In the genomic region with DNA sequence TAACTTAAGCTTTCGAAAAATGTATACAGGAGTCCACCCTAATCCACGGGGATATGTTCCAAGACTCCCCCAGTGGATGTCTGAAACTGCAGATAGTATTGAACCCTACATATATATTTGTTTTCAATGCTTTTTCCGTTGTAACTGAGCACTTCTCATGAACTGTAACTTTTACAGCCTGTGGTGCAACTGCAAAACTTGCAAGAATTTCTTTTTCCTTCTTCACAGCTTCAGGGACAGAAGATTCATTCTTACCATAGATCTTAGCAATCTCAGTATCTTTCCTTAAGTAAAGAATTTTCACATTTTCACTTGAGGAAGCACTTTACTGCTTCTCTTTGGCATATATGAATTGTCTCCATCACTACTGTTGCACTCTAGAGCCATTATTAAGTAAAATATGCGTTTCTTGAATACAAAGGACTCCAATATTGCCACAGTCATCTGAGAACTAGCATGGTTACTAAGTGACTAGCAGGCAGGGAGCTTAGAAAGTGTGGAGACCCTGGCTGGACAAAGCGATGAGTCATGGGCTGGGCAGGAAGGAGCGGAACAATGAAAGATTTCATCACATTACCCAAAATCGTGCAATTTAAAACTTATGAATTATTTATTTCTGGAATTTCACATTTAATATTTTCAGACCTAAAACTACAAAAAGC, we compare ENCODE assay signal across 9 cellular contexts. TPM values are rescaled to one million over a fixed set of nuclear protein-coding genes. Genes with fewer than 3 reads are reported as not detected.
A peak's percentile ranks its signal among the peaks of the same experiment; 100 is the strongest.
DNase-seq lines count a peak whose midpoint lies in the region; ATAC-seq, FAIRE-seq and TF ChIP-seq lines count a peak whose summit lies in the region.
"Had no signal": no experiment of that assay in that cellular context is flagged by ENCODE, and none has a peak within 500 bp of the region (broad histone marks: within the 10 kb centered on the region; RNA-seq: fewer than 3 reads in every experiment).

No MANE protein-coding gene starts in this region.

- no peaks in the 10 kb centered on the region for H3K9me3 Mint-ChIP-seq in naive thymus-derived CD4-positive, alpha-beta T cell
- no peaks in the 10 kb centered on the region for H3K9me3 Mint-ChIP-seq in activated naive CD4-positive, alpha-beta T cell treated with anti-CD3 and anti-CD28 coated beads, Interleukin-2, amount 10 ng/mL, durations not matched to agents 7 days and 5 days

- peak overlapping the region; percentile 68 for H3K27ac ChIP-seq in endothelial cell of umbilical vein (ENCODE audit: insufficient read depth, low read depth, low read length)
- H3K27ac ChIP-seq in naive thymus-derived CD4-positive, alpha-beta T cell (ENCODE audit: low read depth, low read length), result no peak overlapping the region
- H3K27ac ChIP-seq in Karpas-422 (ENCODE audit: low read length), result no peak overlapping the region

- H3K4me1 ChIP-seq in endothelial cell of umbilical vein (ENCODE audit: control insufficient read depth, extremely low read depth, insufficient read depth, low read length), result peaks cover 43% of the 10 kb centered on the region
- peaks cover 3 to 6% of the 10 kb centered on the region in 2 donors for H3K4me1 ChIP-seq in naive thymus-derived CD4-positive, alpha-beta T cell (ENCODE audit: control insufficient read depth in 2 of 2, insufficient read depth in 2 of 2, low read length in 2 of 2)
- peaks cover 29% of the 10 kb centered on the region for H3K4me1 ChIP-seq in Karpas-422 (ENCODE audit: low read length)

- dilution Hi-C loops in endothelial cell of umbilical vein (cut with MboI; ENCODE audit: extremely low pct_ligation_motif_present, low sequenced_read_pairs), result no loop called here

- peaks cover 0 to 4% (median 0%) of the 10 kb centered on the region in 5 donors for H3K36me3 Mint-ChIP-seq in naive thymus-derived CD4-positive, alpha-beta T cell
- peaks cover 11% of the 10 kb centered on the region for H3K36me3 Mint-ChIP-seq in activated naive CD4-positive, alpha-beta T cell treated with anti-CD3 and anti-CD28 coated beads, Interleukin-2, amount 10 ng/mL, durations not matched to agents 7 days and 5 days

- H3K36me3 ChIP-seq in endothelial cell of umbilical vein (ENCODE audit: control insufficient read depth in 2 of 2, extremely low read depth in 1 of 2, insufficient read depth in 2 of 2, low read length in 2 of 2) (no peaks in the 10 kb centered on the region), Karpas-422 (ENCODE audit: insufficient read depth, low read length) (no peaks in the 10 kb centered on the region)
- H3K36me3 ChIP-seq in naive thymus-derived CD4-positive, alpha-beta T cell (ENCODE audit: control insufficient read depth in 2 of 3, insufficient read depth in 3 of 3, low read length in 3 of 3), result no peaks in the 10 kb centered on the region

- H3K9me1 ChIP-seq in endothelial cell of umbilical vein (replicated peaks; ENCODE audit: control insufficient read depth, extremely low read depth, insufficient read depth, low read length), result no peaks in the 10 kb centered on the region

- peak; percentile 78 for FAIRE-seq in endothelial cell of umbilical vein (lab: Jason Lieb, UNC)

- TSS peak; percentile 90 for BruUV-seq in endothelial cell of umbilical vein (replicated peaks; lab: Mats Ljungman, UMichigan)

- POLR2A ChIA-PET in endothelial cell of umbilical vein (lab: Charles Lee), result no interaction called here
- POLR2A ChIA-PET in naive thymus-derived CD4-positive, alpha-beta T cell (lab: Charles Lee), result no interaction called here

- H3K27ac Mint-ChIP-seq in naive thymus-derived CD4-positive, alpha-beta T cell, result no peak overlapping the region
- no peak overlapping the region for H3K27ac Mint-ChIP-seq in activated naive CD4-positive, alpha-beta T cell treated with anti-CD3 and anti-CD28 coated beads, Interleukin-2, amount 10 ng/mL, durations not matched to agents 7 days and 5 days

- no peaks in the 10 kb centered on the region for H4K20me1 ChIP-seq in endothelial cell of umbilical vein (replicated peaks; ENCODE audit: control insufficient read depth, extremely low read depth, insufficient read depth, low read length)
- H4K20me1 ChIP-seq in Karpas-422 (ENCODE audit: insufficient read depth, low read depth, low read length), result no peaks in the 10 kb centered on the region

- no peak overlapping the region for H3K4me3 ChIP-seq in endothelial cell of umbilical vein (replicated peaks in 1 of 3; ENCODE audit: insufficient read depth in 1 of 3, low read depth in 1 of 3, low read length in 3 of 3)
- H3K4me3 ChIP-seq in naive thymus-derived CD4-positive, alpha-beta T cell (ENCODE audit: low read length), result no peak overlapping the region
- no peak overlapping the region for H3K4me3 ChIP-seq in Karpas-422 (ENCODE audit: low read length)

- TF ChIP-seq POLR2A in endothelial cell of umbilical vein (IDR thresholded peaks at IDR 0.05; ENCODE audit: low read depth, low read length), result no peak

- H2AFZ ChIP-seq in endothelial cell of umbilical vein (ENCODE audit: low read depth, low read length) (peak overlapping the region; percentile 7), Karpas-422 (ENCODE audit: low read length) (no peak overlapping the region)

- H3K4me1 Mint-ChIP-seq in naive thymus-derived CD4-positive, alpha-beta T cell, result peaks cover 15 to 44% (median 34%) of the 10 kb centered on the region in 7 donors
- peaks cover 24% of the 10 kb centered on the region for H3K4me1 Mint-ChIP-seq in activated naive CD4-positive, alpha-beta T cell treated with anti-CD3 and anti-CD28 coated beads, Interleukin-2, amount 10 ng/mL, durations not matched to agents 7 days and 5 days

- H3K27me3 ChIP-seq in endothelial cell of umbilical vein (ENCODE audit: control insufficient read depth in 2 of 2, insufficient read depth in 2 of 2, low read length in 2 of 2) (no peaks in the 10 kb centered on the region), Karpas-422 (ENCODE audit: low read length) (no peaks in the 10 kb centered on the region)
- H3K27me3 ChIP-seq in naive thymus-derived CD4-positive, alpha-beta T cell (ENCODE audit: control insufficient read depth in 2 of 2, insufficient read depth in 2 of 2, low read length in 2 of 2), result no peaks in the 10 kb centered on the region

- no peaks in the 10 kb centered on the region for H3K9me3 ChIP-seq in endothelial cell of umbilical vein (replicated peaks; ENCODE audit: control insufficient read depth, insufficient read depth, low read length)
- no peaks in the 10 kb centered on the region for H3K9me3 ChIP-seq in naive thymus-derived CD4-positive, alpha-beta T cell (ENCODE audit: control insufficient read depth in 2 of 3, low read length in 3 of 3)
- no peaks in the 10 kb centered on the region for H3K9me3 ChIP-seq in Karpas-422 (ENCODE audit: low read length)

- DNase-seq in COLO829 (ENCODE audit: low spot score), result peak; percentile 49
- peak; percentile 76 to 85 for DNase-seq in NOMO-1 (lab: John Stamatoyannopoulos, UW; ENCODE audit: unreplicated experiment in 2 of 2)
- peak; percentile 88 for DNase-seq in endothelial cell of umbilical vein (ENCODE audit: low read depth, low spot score)
- DNase-seq in naive thymus-derived CD4-positive, alpha-beta T cell, result no peak
- no peak for DNase-seq in activated naive CD4-positive, alpha-beta T cell treated with anti-CD3 and anti-CD28 coated beads, Interleukin-2, amount 10 ng/mL, durations not matched to agents 7 days and 5 days
- no peak for DNase-seq in epidermal melanocyte (ENCODE audit: insufficient read length, low spot score)
- no peak for DNase-seq in Karpas-422
- no peak for DNase-seq in left colon
- DNase-seq: NCI-H524 treated with DMSO at 0.1 percent for 48 hours had no signal

- no peak for TF ChIP-seq CTCF in endothelial cell of umbilical vein (IDR thresholded peaks at IDR 0.05; ENCODE audit: extremely low read depth in 1 of 2, insufficient read depth in 1 of 2, low read depth in 1 of 2, low read length in 2 of 2)

- ATAC-seq in naive thymus-derived CD4-positive, alpha-beta T cell, result peak; percentile 75
- ATAC-seq in left colon, result no peak

- H3K9ac ChIP-seq in endothelial cell of umbilical vein (replicated peaks; ENCODE audit: extremely low read depth, insufficient read depth, low read length), result peak overlapping the region; percentile 46
- no peak overlapping the region for H3K9ac ChIP-seq in Karpas-422 (ENCODE audit: low read length)

- H3K27me3 Mint-ChIP-seq in naive thymus-derived CD4-positive, alpha-beta T cell, result no peaks in the 10 kb centered on the region
- no peaks in the 10 kb centered on the region for H3K27me3 Mint-ChIP-seq in activated naive CD4-positive, alpha-beta T cell treated with anti-CD3 and anti-CD28 coated beads, Interleukin-2, amount 10 ng/mL, durations not matched to agents 7 days and 5 days

- H3K79me2 ChIP-seq in endothelial cell of umbilical vein (ENCODE audit: control insufficient read depth, insufficient read depth, low read length) (peaks cover 8% of the 10 kb centered on the region), Karpas-422 (ENCODE audit: low read length) (peaks cover 94% of the 10 kb centered on the region)

- H3K9me2 ChIP-seq in Karpas-422 (replicated peaks; ENCODE audit: insufficient read depth, low read length), result no peaks in the 10 kb centered on the region

- intact Hi-C loops in endothelial cell of umbilical vein (cut with micrococcal nuclease), result loop anchor here (2.0 kb wide), 3 partner anchors 14 to 138 kb away; partner anchors contain the start of gene DPYD
- intact Hi-C loops in naive thymus-derived CD4-positive, alpha-beta T cell (cut with micrococcal nuclease), result no loop called here
- intact Hi-C loops in left colon (cut with DNase I, micrococcal nuclease), result no loop called here

- no peak overlapping the region for H3K4me3 Mint-ChIP-seq in naive thymus-derived CD4-positive, alpha-beta T cell
- H3K4me3 Mint-ChIP-seq in activated naive CD4-positive, alpha-beta T cell treated with anti-CD3 and anti-CD28 coated beads, Interleukin-2, amount 10 ng/mL, durations not matched to agents 7 days and 5 days, result no peak overlapping the region

- CTCF ChIA-PET in endothelial cell of umbilical vein (lab: Charles Lee), result interaction anchor here (0.8 to 6.5 kb wide), 7 partner anchors 10 to 562 kb away, joined by 3 to 33 read pairs (median 6); partner anchors contain the start of gene DPYD
- CTCF ChIA-PET in naive thymus-derived CD4-positive, alpha-beta T cell (lab: Charles Lee), result no interaction called here
- CTCF ChIA-PET in activated naive CD4-positive, alpha-beta T cell treated with anti-CD3 and anti-CD28 coated beads, Interleukin-2, amount 10 ng/mL, durations not matched to agents 7 days and 5 days (lab: Charles Lee), result no interaction called here

- H3K4me2 ChIP-seq in endothelial cell of umbilical vein (ENCODE audit: insufficient read depth, low read length) (peak overlapping the region; percentile 79), Karpas-422 (ENCODE audit: low read depth, low read length, poor library complexity, severe bottlenecking) (no peak overlapping the region)

RNA-seq across cellular contexts. Expression of gene DPYD, which starts 14.1 kb away (rescaled TPM):
- total RNA-seq in endothelial cell of umbilical vein, result 15.1 and 17.9 TPM in 2 replicates
- 3.2 and 4.6 TPM in 2 replicates for polyA plus RNA-seq in endothelial cell of umbilical vein
- 6.2 and 6.8 TPM in 2 replicates for polyA plus RNA-seq in endothelial cell of umbilical vein (2011; cell fraction: cytosol; rRNA removed)
- 11.8 and 14.8 TPM in 2 replicates for polyA plus RNA-seq in endothelial cell of umbilical vein (2011; cell fraction: nucleus; rRNA removed)
- polyA plus RNA-seq in endothelial cell of umbilical vein (2012), result 8.5 and 10.3 TPM in 2 replicates
- 26.1 and 27.9 TPM in 2 replicates for polyA minus RNA-seq in endothelial cell of umbilical vein
- 8.3 TPM for polyA minus RNA-seq in endothelial cell of umbilical vein (2011; cell fraction: cytosol; rRNA and poly(A)+ RNA removed)
- polyA minus RNA-seq in endothelial cell of umbilical vein (2011; cell fraction: nucleus; rRNA and poly(A)+ RNA removed), result 95.9 and 102 TPM in 2 replicates
- total RNA-seq in naive thymus-derived CD4-positive, alpha-beta T cell, result 10 to 100 TPM; 52.6 to 87.2 (median 57.4) TPM
- 10 to 100 TPM; 55.6 to 61.2 TPM for polyA plus RNA-seq in naive thymus-derived CD4-positive, alpha-beta T cell
- total RNA-seq in Karpas-422 (2014; rRNA removed; shearing (Covaris generic); ENCODE audit: low replicate concordance), result 40.8 and 59.4 TPM in 2 replicates
- 10 to 100 TPM; 10.6 to 12.9 TPM for total RNA-seq in left colon

Comparison
In these comparisons a context has a peak if more than half of its experiments do, and no peak if none do; other contexts are left out.
1. DNase-seq: peak in COLO829 (single experiment), NOMO-1 (2 of 2) and endothelial cell of umbilical vein (single experiment); none in naive thymus-derived CD4-positive, alpha-beta T cell (0 of 9), activated naive CD4-positive, alpha-beta T cell treated with anti-CD3 and anti-CD28 coated beads, Interleukin-2, amount 10 ng/mL, durations not matched to agents 7 days and 5 days (single experiment), epidermal melanocyte (single experiment), Karpas-422 (single experiment) and left colon (0 of 2).